ENCODE assay signal across 17 cellular contexts in genomic region chr3:32373844-32374243, GRCh38.
"Had no signal": no experiment of that assay in that cellular context is flagged by ENCODE, and none has a peak within 500 bp of the region (broad histone marks: within the 10 kb centered on the region; RNA-seq: fewer than 3 reads in every experiment).

No MANE protein-coding gene starts in this region.

- H3K36me3 ChIP-seq: adrenal gland, breast epithelium, neural progenitor cell had no signal

- H2AFZ ChIP-seq: neural progenitor cell had no signal

- H3K9ac ChIP-seq: neural progenitor cell had no signal

- FAIRE-seq: astrocyte had no signal

- H3K4me3 ChIP-seq: adrenal gland, breast epithelium, coronary artery, neural progenitor cell, testis had no signal

- H3K27ac ChIP-seq: adrenal gland, breast epithelium, coronary artery, neural progenitor cell, testis had no signal

- H3K27me3 ChIP-seq: adrenal gland, breast epithelium, neural progenitor cell, testis had no signal

- H3K4me1 ChIP-seq: adrenal gland, breast epithelium, neural progenitor cell, testis had no signal

- ATAC-seq: left ventricle myocardium superior had no signal

- H3K9me3 ChIP-seq: adrenal gland, breast epithelium, testis had no signal

- H3K4me2 ChIP-seq: neural progenitor cell had no signal

- DNase-seq: activated CD4-positive, alpha-beta T cell treated with anti-CD3 and anti-CD28 coated beads for 1 hour; activated CD8-positive, alpha-beta memory T cell treated with anti-CD3 and anti-CD28 coated beads for 24 hours; activated CD8-positive, alpha-beta memory T cell treated with anti-CD3 and anti-CD28 coated beads, Interleukin-2, amount 50 U/mL, for 48 hours; activated effector memory CD4-positive, alpha-beta T cell treated with Interleukin-2 at 50 U/mL for 16 hours; activated naive CD4-positive, alpha-beta T cell treated with anti-CD3 and anti-CD28 coated beads, Interleukin-2, amount 50 U/mL, for 16 hours; activated T-cell treated with anti-CD3 and anti-CD28 coated beads, Interleukin-2, amount 50 U/mL, for 48 hours; adrenal gland; foreskin melanocyte; head of caudate nucleus; left ventricle myocardium superior; stimulated activated CD4-positive, alpha-beta T cell treated with anti-CD3 and anti-CD28 coated beads, Interleukin-12 subunit alpha, Interleukin-12 subunit beta, amount 100 ng/mL, for 4 hours; stimulated activated CD4-positive, alpha-beta T cell treated with anti-CD3 and anti-CD28 coated beads, Interleukin-1b, Interleukin-23, amount 100 ng/mL, for 48 hours; testis had no signal
